In the genomic region with DNA sequence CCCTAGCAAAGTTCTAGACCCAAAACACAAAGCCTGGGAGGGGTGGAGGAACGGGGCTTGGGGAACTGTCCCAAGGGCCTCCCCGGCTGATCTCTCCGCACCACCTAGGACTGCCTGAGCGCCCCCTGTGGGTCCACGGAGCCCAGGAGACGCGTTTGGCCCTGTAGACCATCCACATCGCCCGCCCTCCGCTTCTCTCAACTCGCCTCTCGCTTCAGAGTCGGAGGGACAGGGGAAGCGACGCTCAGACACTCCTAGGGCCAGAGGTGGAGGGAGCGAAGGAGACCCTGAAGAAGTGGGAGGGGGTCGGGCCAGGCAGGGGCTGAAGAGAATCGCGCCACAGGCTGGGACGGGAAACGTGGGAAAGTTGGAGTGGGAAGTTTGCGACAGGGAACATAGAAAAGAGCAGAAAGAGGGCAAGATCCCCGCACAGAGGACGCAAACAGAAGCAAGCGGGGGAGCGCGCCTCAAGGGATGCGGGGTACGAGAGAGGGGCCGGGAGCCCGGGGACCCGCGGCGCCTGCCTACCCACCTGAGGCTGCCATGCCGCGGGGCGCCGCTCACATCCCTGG, we compare ENCODE assay signal across 1 cellular context.
A peak's percentile ranks its signal among the peaks of the same experiment; 100 is the strongest.
TF ChIP-seq lines count a peak whose summit lies in the region.

No MANE protein-coding gene starts in this region.

TF ChIP-seq in HepG2, 621 proteins besides CTCF, POLR2A, EP300 and RAD21 (continued from another document and continues in another):
- TF ChIP-seq AKNA (CRISPR knock-in tag; IDR thresholded peaks at IDR 0.05; ENCODE audit: borderline replicate concordance): no peak
- TF ChIP-seq ZNF674 (CRISPR knock-in tag; IDR thresholded peaks at IDR 0.05; ENCODE audit: low read depth): 0 out of 2 replicates have a peak, but pooled peaks have one; percentile 5
- TF ChIP-seq THAP11 (CRISPR knock-in tag; IDR thresholded peaks at IDR 0.05): 0 out of 2 replicates have a peak, but pooled peaks have one; percentile 4
- TF ChIP-seq KDM2A (CRISPR knock-in tag; IDR thresholded peaks at IDR 0.05; ENCODE audit: borderline replicate concordance, low read depth): peak; percentile 84
- TF ChIP-seq ZNF282 (IDR thresholded peaks at IDR 0.05; ENCODE audit: partially characterized antibody): no peak
- no peak for TF ChIP-seq ZNF367 (CRISPR knock-in tag; IDR thresholded peaks at IDR 0.05; ENCODE audit: borderline replicate concordance)
- no peak for TF ChIP-seq ZNF484 (CRISPR knock-in tag; IDR thresholded peaks at IDR 0.05; ENCODE audit: borderline replicate concordance, low read depth)
- no peak for TF ChIP-seq ESRRA (CRISPR knock-in tag; IDR thresholded peaks at IDR 0.05; ENCODE audit: low read depth)
- TF ChIP-seq YY1 (IDR thresholded peaks at IDR 0.05; ENCODE audit: insufficient read depth, insufficient replicate concordance, low read depth, low read length): peak; percentile 25
- no peak for TF ChIP-seq SSRP1 (CRISPR knock-in tag; IDR thresholded peaks at IDR 0.05)
- TF ChIP-seq ZFX (CRISPR knock-in tag; IDR thresholded peaks at IDR 0.05; ENCODE audit: low read depth): peak; percentile 64
- TF ChIP-seq NFYB (CRISPR knock-in tag; IDR thresholded peaks at IDR 0.05): 0 out of 2 replicates have a peak, but pooled peaks have one; percentile 18
- TF ChIP-seq, protein P1, sequence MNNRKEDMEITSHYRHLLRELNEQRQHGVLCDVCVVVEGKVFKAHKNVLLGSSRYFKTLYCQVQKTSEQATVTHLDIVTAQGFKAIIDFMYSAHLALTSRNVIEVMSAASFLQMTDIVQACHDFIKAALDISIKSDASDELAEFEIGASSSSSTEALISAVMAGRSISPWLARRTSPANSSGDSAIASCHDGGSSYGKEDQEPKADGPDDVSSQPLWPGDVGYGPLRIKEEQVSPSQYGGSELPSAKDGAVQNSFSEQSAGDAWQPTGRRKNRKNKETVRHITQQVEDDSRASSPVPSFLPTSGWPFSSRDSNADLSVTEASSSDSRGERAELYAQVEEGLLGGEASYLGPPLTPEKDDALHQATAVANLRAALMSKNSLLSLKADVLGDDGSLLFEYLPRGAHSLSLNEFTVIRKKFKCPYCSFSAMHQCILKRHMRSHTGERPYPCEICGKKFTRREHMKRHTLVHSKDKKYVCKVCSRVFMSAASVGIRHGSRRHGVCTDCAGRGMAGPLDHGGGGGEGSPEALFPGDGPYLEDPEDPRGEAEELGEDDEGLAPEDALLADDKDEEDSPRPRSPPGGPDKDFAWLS (CRISPR knock-in tag; IDR thresholded peaks at IDR 0.05; ENCODE audit: borderline replicate concordance): 0 out of 2 replicates have a peak, but pooled peaks have one; percentile 57
- TF ChIP-seq, protein P2, sequence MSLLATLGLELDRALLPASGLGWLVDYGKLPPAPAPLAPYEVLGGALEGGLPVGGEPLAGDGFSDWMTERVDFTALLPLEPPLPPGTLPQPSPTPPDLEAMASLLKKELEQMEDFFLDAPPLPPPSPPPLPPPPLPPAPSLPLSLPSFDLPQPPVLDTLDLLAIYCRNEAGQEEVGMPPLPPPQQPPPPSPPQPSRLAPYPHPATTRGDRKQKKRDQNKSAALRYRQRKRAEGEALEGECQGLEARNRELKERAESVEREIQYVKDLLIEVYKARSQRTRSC (CRISPR knock-in tag; IDR thresholded peaks at IDR 0.05; ENCODE audit: low read depth): 0 out of 2 replicates have a peak, but pooled peaks have one; percentile 66
- TF ChIP-seq SAP130 (CRISPR knock-in tag; IDR thresholded peaks at IDR 0.05; ENCODE audit: low read depth): peak; percentile 52; the same call in 1 of the 2 replicates
- no peak for TF ChIP-seq ZNF792 (CRISPR knock-in tag; IDR thresholded peaks at IDR 0.05)
- TF ChIP-seq ZNF317 (CRISPR knock-in tag; IDR thresholded peaks at IDR 0.05): no peak
- no peak for TF ChIP-seq PAF1 (CRISPR knock-in tag; IDR thresholded peaks at IDR 0.05)
- TF ChIP-seq AHR (CRISPR knock-in tag; IDR thresholded peaks at IDR 0.05): no peak
- no peak for TF ChIP-seq ZNF510 (CRISPR knock-in tag; IDR thresholded peaks at IDR 0.05; ENCODE audit: low read depth)
- no peak for TF ChIP-seq SKIL (CRISPR knock-in tag; IDR thresholded peaks at IDR 0.05; ENCODE audit: borderline replicate concordance)
- TF ChIP-seq ZNF660 (CRISPR knock-in tag; IDR thresholded peaks at IDR 0.05; ENCODE audit: borderline replicate concordance, low read depth): no peak
- TF ChIP-seq ZNF251 (CRISPR knock-in tag; IDR thresholded peaks at IDR 0.05): no peak
- TF ChIP-seq ZFY (CRISPR knock-in tag; IDR thresholded peaks at IDR 0.05): no peak; the same call in 1 of the 2 replicates
- TF ChIP-seq GFI1 (CRISPR knock-in tag; IDR thresholded peaks at IDR 0.05; ENCODE audit: borderline replicate concordance): no peak
- TF ChIP-seq HCFC1 (IDR thresholded peaks at IDR 0.05; ENCODE audit: low read depth, low read length): no peak
- TF ChIP-seq MBD4 (IDR thresholded peaks at IDR 0.05; ENCODE audit: borderline replicate concordance, low read length): no peak
- 0 out of 2 replicates have a peak, but pooled peaks have one; percentile 38 for TF ChIP-seq ETV6 (CRISPR knock-in tag; conservative IDR thresholded peaks at IDR 0.05)
- peak; percentile 66; the same call in 1 of the 2 replicates for TF ChIP-seq GATAD2A (CRISPR knock-in tag; IDR thresholded peaks at IDR 0.05)
- no peak for TF ChIP-seq SETDB1 (CRISPR knock-in tag; IDR thresholded peaks at IDR 0.05; ENCODE audit: borderline replicate concordance)
- TF ChIP-seq THYN1 (CRISPR knock-in tag; IDR thresholded peaks at IDR 0.05; ENCODE audit: borderline replicate concordance, low read depth): no peak
- no peak for TF ChIP-seq ZNF841 (CRISPR knock-in tag; IDR thresholded peaks at IDR 0.05; ENCODE audit: borderline replicate concordance)
- TF ChIP-seq, protein P3, sequence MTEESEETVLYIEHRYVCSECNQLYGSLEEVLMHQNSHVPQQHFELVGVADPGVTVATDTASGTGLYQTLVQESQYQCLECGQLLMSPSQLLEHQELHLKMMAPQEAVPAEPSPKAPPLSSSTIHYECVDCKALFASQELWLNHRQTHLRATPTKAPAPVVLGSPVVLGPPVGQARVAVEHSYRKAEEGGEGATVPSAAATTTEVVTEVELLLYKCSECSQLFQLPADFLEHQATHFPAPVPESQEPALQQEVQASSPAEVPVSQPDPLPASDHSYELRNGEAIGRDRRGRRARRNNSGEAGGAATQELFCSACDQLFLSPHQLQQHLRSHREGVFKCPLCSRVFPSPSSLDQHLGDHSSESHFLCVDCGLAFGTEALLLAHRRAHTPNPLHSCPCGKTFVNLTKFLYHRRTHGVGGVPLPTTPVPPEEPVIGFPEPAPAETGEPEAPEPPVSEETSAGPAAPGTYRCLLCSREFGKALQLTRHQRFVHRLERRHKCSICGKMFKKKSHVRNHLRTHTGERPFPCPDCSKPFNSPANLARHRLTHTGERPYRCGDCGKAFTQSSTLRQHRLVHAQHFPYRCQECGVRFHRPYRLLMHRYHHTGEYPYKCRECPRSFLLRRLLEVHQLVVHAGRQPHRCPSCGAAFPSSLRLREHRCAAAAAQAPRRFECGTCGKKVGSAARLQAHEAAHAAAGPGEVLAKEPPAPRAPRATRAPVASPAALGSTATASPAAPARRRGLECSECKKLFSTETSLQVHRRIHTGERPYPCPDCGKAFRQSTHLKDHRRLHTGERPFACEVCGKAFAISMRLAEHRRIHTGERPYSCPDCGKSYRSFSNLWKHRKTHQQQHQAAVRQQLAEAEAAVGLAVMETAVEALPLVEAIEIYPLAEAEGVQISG (CRISPR knock-in tag; IDR thresholded peaks at IDR 0.05): no peak
- no peak for TF ChIP-seq ZFP82 (CRISPR knock-in tag; IDR thresholded peaks at IDR 0.05; ENCODE audit: borderline replicate concordance)
- TF ChIP-seq, protein P4, sequence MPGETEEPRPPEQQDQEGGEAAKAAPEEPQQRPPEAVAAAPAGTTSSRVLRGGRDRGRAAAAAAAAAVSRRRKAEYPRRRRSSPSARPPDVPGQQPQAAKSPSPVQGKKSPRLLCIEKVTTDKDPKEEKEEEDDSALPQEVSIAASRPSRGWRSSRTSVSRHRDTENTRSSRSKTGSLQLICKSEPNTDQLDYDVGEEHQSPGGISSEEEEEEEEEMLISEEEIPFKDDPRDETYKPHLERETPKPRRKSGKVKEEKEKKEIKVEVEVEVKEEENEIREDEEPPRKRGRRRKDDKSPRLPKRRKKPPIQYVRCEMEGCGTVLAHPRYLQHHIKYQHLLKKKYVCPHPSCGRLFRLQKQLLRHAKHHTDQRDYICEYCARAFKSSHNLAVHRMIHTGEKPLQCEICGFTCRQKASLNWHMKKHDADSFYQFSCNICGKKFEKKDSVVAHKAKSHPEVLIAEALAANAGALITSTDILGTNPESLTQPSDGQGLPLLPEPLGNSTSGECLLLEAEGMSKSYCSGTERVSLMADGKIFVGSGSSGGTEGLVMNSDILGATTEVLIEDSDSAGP (CRISPR knock-in tag; IDR thresholded peaks at IDR 0.05; ENCODE audit: borderline replicate concordance): peak; percentile 68; the same call in 1 of the 2 replicates
- TF ChIP-seq MED1 (CRISPR knock-in tag; IDR thresholded peaks at IDR 0.05): no peak
- TF ChIP-seq, protein P5, sequence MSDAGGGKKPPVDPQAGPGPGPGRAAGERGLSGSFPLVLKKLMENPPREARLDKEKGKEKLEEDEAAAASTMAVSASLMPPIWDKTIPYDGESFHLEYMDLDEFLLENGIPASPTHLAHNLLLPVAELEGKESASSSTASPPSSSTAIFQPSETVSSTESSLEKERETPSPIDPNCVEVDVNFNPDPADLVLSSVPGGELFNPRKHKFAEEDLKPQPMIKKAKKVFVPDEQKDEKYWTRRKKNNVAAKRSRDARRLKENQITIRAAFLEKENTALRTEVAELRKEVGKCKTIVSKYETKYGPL (CRISPR knock-in tag; IDR thresholded peaks at IDR 0.05): no peak
- no peak for TF ChIP-seq HHEX (CRISPR knock-in tag; IDR thresholded peaks at IDR 0.05)
- no peak for TF ChIP-seq ZNF30 (CRISPR knock-in tag; IDR thresholded peaks at IDR 0.05)
- 0 out of 2 replicates have a peak, but pooled peaks have one; percentile 14 for TF ChIP-seq CREM (IDR thresholded peaks at IDR 0.05)
- peak; percentile 21; the same call in 1 of the 2 replicates for TF ChIP-seq CREM (CRISPR knock-in tag; IDR thresholded peaks at IDR 0.05)
- TF ChIP-seq, protein P6, sequence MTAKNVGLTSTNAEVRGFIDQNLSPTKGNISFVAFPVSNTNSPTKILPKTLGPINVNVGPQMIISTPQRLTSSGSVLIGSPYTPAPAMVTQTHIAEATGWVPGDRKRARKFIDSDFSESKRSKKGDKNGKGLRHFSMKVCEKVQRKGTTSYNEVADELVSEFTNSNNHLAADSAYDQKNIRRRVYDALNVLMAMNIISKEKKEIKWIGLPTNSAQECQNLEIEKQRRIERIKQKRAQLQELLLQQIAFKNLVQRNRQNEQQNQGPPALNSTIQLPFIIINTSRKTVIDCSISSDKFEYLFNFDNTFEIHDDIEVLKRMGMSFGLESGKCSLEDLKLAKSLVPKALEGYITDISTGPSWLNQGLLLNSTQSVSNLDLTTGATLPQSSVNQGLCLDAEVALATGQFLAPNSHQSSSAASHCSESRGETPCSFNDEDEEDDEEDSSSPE (CRISPR knock-in tag; IDR thresholded peaks at IDR 0.05): no peak
- no peak for TF ChIP-seq ZGPAT (CRISPR knock-in tag; IDR thresholded peaks at IDR 0.05)
- TF ChIP-seq CENPX (CRISPR knock-in tag; IDR thresholded peaks at IDR 0.05): no peak
